20 cellular contexts compared by ENCODE assay signal in the genomic region with DNA sequence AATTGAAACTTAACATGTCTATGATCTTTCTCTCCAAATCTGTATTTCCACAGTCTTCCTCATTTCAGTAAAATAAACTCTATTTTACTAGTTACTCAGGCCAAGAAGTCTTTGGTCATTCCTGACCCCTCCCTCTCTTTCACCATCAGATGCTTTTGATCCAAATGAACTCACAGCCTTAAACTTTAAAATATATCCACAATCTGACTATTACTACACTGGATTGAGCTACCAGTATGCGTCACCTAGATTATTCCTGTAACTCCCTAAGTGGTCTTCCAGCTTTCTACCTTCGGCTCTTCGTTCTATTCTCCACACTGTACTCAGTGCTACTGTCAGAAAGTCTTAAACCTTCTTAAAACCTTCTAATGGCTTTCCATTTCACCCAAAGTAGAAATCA.
DNase-seq lines count a peak whose midpoint lies in the region.
"Had no signal": no experiment of that assay in that cellular context is flagged by ENCODE, and none has a peak within 500 bp of the region (broad histone marks: within the 10 kb centered on the region; RNA-seq: fewer than 3 reads in every experiment).

No MANE protein-coding gene starts in this region.

- H3K36me3 ChIP-seq in GM23248 (ENCODE audit: low read depth) (peaks cover 28% of the 10 kb centered on the region; the same call in 1 of the 2 replicates), muscle layer of duodenum (ENCODE audit: control insufficient read depth in 1 of 2, insufficient read depth in 2 of 2, low read length in 2 of 2) (peaks cover 9% of the 10 kb centered on the region in 2 donors), subcutaneous abdominal adipose tissue (ENCODE audit: control insufficient read depth in 5 of 5, insufficient read depth in 5 of 5, low read length in 5 of 5) (peaks cover 0 to 17% (median 6%) of the 10 kb centered on the region in 5 donors)

- H3K4me2 ChIP-seq in GM23248 (ENCODE audit: unreplicated experiment): no peak overlapping the region
- H3K4me2 ChIP-seq: BLaER1 treated with 17β-estradiol and CSF1 and Interleukin-3, amounts not matched to agents 10 nM and 100 nM; KMS-11 had no signal

- H3K79me2 ChIP-seq in GM23248 (ENCODE audit: insufficient read depth): peaks cover 3% of the 10 kb centered on the region; the same call in 1 of the 2 replicates

- no peaks in the 10 kb centered on the region for H3K9me3 ChIP-seq in GM23248 (ENCODE audit: low read depth)
- no peaks in the 10 kb centered on the region for H3K9me3 ChIP-seq in muscle layer of duodenum (ENCODE audit: control insufficient read depth in 1 of 2, low read length in 2 of 2)
- H3K9me3 ChIP-seq in subcutaneous abdominal adipose tissue (ENCODE audit: control insufficient read depth in 5 of 5, low read length in 5 of 5): no peaks in the 10 kb centered on the region
- H3K9me3 ChIP-seq: BLaER1 treated with 17β-estradiol and CSF1 and Interleukin-3, amounts not matched to agents 10 nM and 100 nM had no signal

- H3K4me3 ChIP-seq in GM23248 (no peak overlapping the region), muscle layer of duodenum (ENCODE audit: low read depth in 1 of 2, low read length in 2 of 2) (no peak overlapping the region), subcutaneous abdominal adipose tissue (ENCODE audit: low read depth in 1 of 5, low read length in 5 of 5) (peak overlapping the region in 1 of 5 donors; percentile 36)
- H3K4me3 ChIP-seq: BLaER1 treated with 17β-estradiol and CSF1 and Interleukin-3, amounts not matched to agents 10 nM and 100 nM had no signal

- H3K27me3 ChIP-seq in GM23248 (replicated peaks; ENCODE audit: insufficient read depth): no peaks in the 10 kb centered on the region
- H3K27me3 ChIP-seq in muscle layer of duodenum (ENCODE audit: low read depth, low read length): no peaks in the 10 kb centered on the region
- H3K27me3 ChIP-seq in subcutaneous abdominal adipose tissue (ENCODE audit: control insufficient read depth in 5 of 5, insufficient read depth in 4 of 5, low read length in 5 of 5): no peaks in the 10 kb centered on the region
- H3K27me3 ChIP-seq: BLaER1 treated with 17β-estradiol and CSF1 and Interleukin-3, amounts not matched to agents 10 nM and 100 nM had no signal

- H3K4me1 ChIP-seq in GM23248 (ENCODE audit: insufficient read depth) (peaks cover 24% of the 10 kb centered on the region), muscle layer of duodenum (ENCODE audit: control insufficient read depth in 1 of 2, insufficient read depth in 2 of 2, low read length in 2 of 2) (no peaks in the 10 kb centered on the region), subcutaneous abdominal adipose tissue (ENCODE audit: control insufficient read depth in 5 of 5, insufficient read depth in 5 of 5, low read length in 5 of 5) (peaks cover 0 to 11% (median 3%) of the 10 kb centered on the region in 5 donors)

- H3K9me2 ChIP-seq in GM23248 (ENCODE audit: insufficient read depth): no peaks in the 10 kb centered on the region

- peak; percentile 30 for DNase-seq in GM23248
- peak; percentile 9 for DNase-seq in fibroblast of gingiva (ENCODE audit: low read depth)
- DNase-seq in stimulated activated CD4-positive, alpha-beta T cell treated with anti-CD3 and anti-CD28 coated beads, Interleukin-12 subunit alpha, Interleukin-12 subunit beta, amount 100 ng/mL, for 4 hours: no peak
- no peak for DNase-seq in activated CD4-positive, alpha-beta T cell treated with anti-CD3 and anti-CD28 coated beads, Interleukin-2, amount 50 U/mL, for 1 hour
- no peak for DNase-seq in amniotic stem cell (lab: John Stamatoyannopoulos, UW)
- DNase-seq: CD4-positive, alpha-beta memory T cell; DMS79 treated with DMSO at 0.1 percent for 48 hours; GF-D8; MM.1S; NCI-H1694; NCI-H2029 treated with DMSO at 0.1 percent for 48 hours; NCI-H226; NCI-H510A; NCI-H69; SHP77 treated with DMSO at 0.1 percent for 48 hours had no signal

- H3K27ac ChIP-seq in GM23248: no peak overlapping the region
- H3K27ac ChIP-seq in muscle layer of duodenum (ENCODE audit: low read length): peak overlapping the region; percentile 47
- peak overlapping the region; percentile 88 for H3K27ac ChIP-seq in subcutaneous abdominal adipose tissue (ENCODE audit: low read depth, low read length)
- H3K27ac ChIP-seq: BLaER1 treated with 17β-estradiol and CSF1 and Interleukin-3, amounts not matched to agents 10 nM and 100 nM; KMS-11; RWPE1 had no signal

- peaks cover 29% of the 10 kb centered on the region for H3F3A ChIP-seq in GM23248 (ENCODE audit: insufficient read depth)

- H2AFZ ChIP-seq in GM23248: no peak overlapping the region

- H3K9ac ChIP-seq in GM23248 (no peak overlapping the region), subcutaneous abdominal adipose tissue (ENCODE audit: low read length in 5 of 5) (peak overlapping the region in 3 of 5 donors; percentile 7 to 68 (median 12))
- H3K9ac ChIP-seq: BLaER1 treated with 17β-estradiol and CSF1 and Interleukin-3, amounts not matched to agents 10 nM and 100 nM; KMS-11 had no signal

- in situ Hi-C loops in GM23248 (cut with MboI): no loop called here

- H4K20me1 ChIP-seq in GM23248 (ENCODE audit: insufficient read depth): no peaks in the 10 kb centered on the region
- H4K20me1 ChIP-seq: BLaER1 treated with 17β-estradiol and CSF1 and Interleukin-3, amounts not matched to agents 10 nM and 100 nM had no signal

- WGBS in GM23248 (ENCODE audit: low coverage in 1 of 2, low lambda C conversion rate in 2 of 2, missing lambda C conversion rate in 2 of 2), 2 experiments: 67 to 68% methylated on average over 3 of the region's 3 CpGs

Comparison
In these comparisons a context has a peak if more than half of its experiments do, and no peak if none do; other contexts are left out.
1. DNase-seq: peak in GM23248 (single experiment) and fibroblast of gingiva (single experiment); none in stimulated activated CD4-positive, alpha-beta T cell treated with anti-CD3 and anti-CD28 coated beads, Interleukin-12 subunit alpha, Interleukin-12 subunit beta, amount 100 ng/mL, for 4 hours (single experiment), activated CD4-positive, alpha-beta T cell treated with anti-CD3 and anti-CD28 coated beads, Interleukin-2, amount 50 U/mL, for 1 hour (single experiment) and amniotic stem cell (single experiment).